1 cellular context compared by ENCODE assay signal in genomic region chr1:91948501-91949355, GRCh38.
TF ChIP-seq lines count a peak whose summit lies in the region.

No MANE protein-coding gene starts in this region.

TF ChIP-seq in GM23338, 12 proteins besides CTCF, POLR2A, EP300 and RAD21 (continued from another document):
- TF ChIP-seq REST (IDR thresholded peaks at IDR 0.05; ENCODE audit: unreplicated experiment): no peak
TF ChIP-seq in GM23338: peak in this region for 0.
